24 cellular contexts compared by ENCODE assay signal in the genomic region with DNA sequence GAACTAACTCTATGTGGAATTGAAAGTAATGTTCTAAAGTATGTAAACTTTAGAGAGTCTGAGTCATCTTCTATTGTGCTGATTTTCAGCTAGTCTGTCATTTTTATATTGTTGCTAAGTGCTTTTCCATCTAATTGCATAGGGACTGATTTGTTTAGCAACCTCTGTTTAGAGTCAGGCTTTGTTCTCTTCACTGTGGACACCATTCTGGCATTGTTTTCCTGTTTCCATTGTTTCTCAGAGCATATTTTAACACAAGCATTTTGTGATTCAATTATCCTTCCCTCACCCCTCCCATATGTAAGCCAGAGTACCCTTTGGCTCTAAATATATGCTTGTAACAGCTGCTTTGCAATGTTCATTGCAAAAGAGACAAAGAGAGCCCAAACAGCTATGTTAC.
DNase-seq lines count a peak whose midpoint lies in the region; ATAC-seq and TF ChIP-seq lines count a peak whose summit lies in the region.
"Had no signal": no experiment of that assay in that cellular context is flagged by ENCODE, and none has a peak within 500 bp of the region (broad histone marks: within the 10 kb centered on the region; RNA-seq: fewer than 3 reads in every experiment).

No MANE protein-coding gene starts in this region.

- no peaks in the 10 kb centered on the region for H3K4me1 ChIP-seq in right lobe of liver
- H3K4me1 ChIP-seq in GM23338 (ENCODE audit: insufficient read depth): no peaks in the 10 kb centered on the region; the same call in 1 of the 2 replicates
- H3K4me1 ChIP-seq: BLaER1, Caco-2 had no signal

- H3K27ac Mint-ChIP-seq in endothelial cell (ENCODE audit: unreplicated experiment): peak overlapping the region; percentile 33
- H3K27ac Mint-ChIP-seq in osteocyte (ENCODE audit: unreplicated experiment): peak overlapping the region; percentile 89
- H3K27ac Mint-ChIP-seq in GM23338: no peak overlapping the region
- H3K27ac Mint-ChIP-seq: activated CD4-positive, alpha-beta memory T cell treated with anti-CD3 and anti-CD28 coated beads for 36 hours; nephron progenitor cell; stimulated activated effector memory CD8-positive, alpha-beta T cell treated with anti-CD3 and anti-CD28 coated beads, Interleukin-12 subunit alpha, Interleukin-12 subunit beta, amount 100 ng/mL, for 72 hours had no signal

- H3K4me3 Mint-ChIP-seq in endothelial cell (ENCODE audit: unreplicated experiment) (no peak overlapping the region), osteocyte (ENCODE audit: unreplicated experiment) (no peak overlapping the region), GM23338 (no peak overlapping the region)
- H3K4me3 Mint-ChIP-seq: activated CD4-positive, alpha-beta memory T cell treated with anti-CD3 and anti-CD28 coated beads for 36 hours; nephron progenitor cell; stimulated activated effector memory CD8-positive, alpha-beta T cell treated with anti-CD3 and anti-CD28 coated beads, Interleukin-12 subunit alpha, Interleukin-12 subunit beta, amount 100 ng/mL, for 72 hours had no signal

- no peak for TF ChIP-seq POLR2A in right lobe of liver (IDR thresholded peaks at IDR 0.05)

- H3K79me2 ChIP-seq in GM23338 (replicated peaks; ENCODE audit: insufficient read depth): no peaks in the 10 kb centered on the region

- H3K27me3 Mint-ChIP-seq in endothelial cell (ENCODE audit: unreplicated experiment) (no peaks in the 10 kb centered on the region), osteocyte (ENCODE audit: unreplicated experiment) (no peaks in the 10 kb centered on the region), GM23338 (ENCODE audit: insufficient read depth, low read depth, poor library complexity) (no peaks in the 10 kb centered on the region)
- H3K27me3 Mint-ChIP-seq: activated CD4-positive, alpha-beta memory T cell treated with anti-CD3 and anti-CD28 coated beads for 36 hours had no signal

- intact Hi-C loops in right lobe of liver (cut with DNase I): no loop called here

- H3K4me3 ChIP-seq in right lobe of liver: no peak overlapping the region
- no peak overlapping the region for H3K4me3 ChIP-seq in GM23338
- H3K4me3 ChIP-seq: BLaER1, skin epidermis had no signal

- DNase-seq in SIG-M5 treated with dmso at 0.1 percent for 504 hours (lab: John Stamatoyannopoulos, UW; ENCODE audit: unreplicated experiment) (peak; percentile 7), SIG-M5 (lab: John Stamatoyannopoulos, UW) (no peak), NCI-H2227 treated with DMSO at 0.1 percent for 48 hours (lab: John Stamatoyannopoulos, UW) (peak; percentile 26), endothelial cell (ENCODE audit: low spot score) (no peak), osteocyte (ENCODE audit: extremely low spot score, unreplicated experiment) (no peak), right lobe of liver (no peak), GM23338 (ENCODE audit: low spot score) (no peak)
- DNase-seq: activated CD4-positive, alpha-beta memory T cell treated with anti-CD3 and anti-CD28 coated beads for 36 hours; activated CD4-positive, CD25-positive, alpha-beta regulatory T cell; activated effector memory CD4-positive, alpha-beta T cell treated with anti-CD3 and anti-CD28 coated beads, Interleukin-2, amount 50 U/mL, for 16 hours; Caco-2; GOT3; IMR-90; NCI-H1105 treated with DMSO at 0.1 percent for 48 hours; nephron progenitor cell; RPMI8226; stimulated activated CD4-positive, alpha-beta T cell treated with anti-CD3 and anti-CD28 coated beads, Interleukin-2, amount 100 ng/mL, for 24 hours; T-helper 9 cell had no signal

- no peak overlapping the region for H3K4me2 ChIP-seq in GM23338
- H3K4me2 ChIP-seq: BLaER1 had no signal

- H4K20me1 ChIP-seq in GM23338 (replicated peaks; ENCODE audit: insufficient read depth): no peaks in the 10 kb centered on the region
- H4K20me1 ChIP-seq: BLaER1 had no signal

- no peaks in the 10 kb centered on the region for H3K27me3 ChIP-seq in right lobe of liver
- no peaks in the 10 kb centered on the region for H3K27me3 ChIP-seq in GM23338 (ENCODE audit: insufficient read depth)
- H3K27me3 ChIP-seq: BLaER1 had no signal

- H3F3A ChIP-seq in GM23338 (replicated peaks; ENCODE audit: low read depth): no peaks in the 10 kb centered on the region

- no peaks in the 10 kb centered on the region for H3K9me3 ChIP-seq in right lobe of liver
- H3K9me3 ChIP-seq: Caco-2 had no signal

- TF ChIP-seq CTCF in endothelial cell (IDR thresholded peaks at IDR 0.05; ENCODE audit: unreplicated experiment) (no peak), osteocyte (IDR thresholded peaks at IDR 0.05) (no peak), right lobe of liver (IDR thresholded peaks at IDR 0.05) (no peak), GM23338 (conservative IDR thresholded peaks at IDR 0.05; ENCODE audit: low read depth in 2 of 2) (no peak)

- H3K4me1 Mint-ChIP-seq in endothelial cell (ENCODE audit: unreplicated experiment): peaks cover 6% of the 10 kb centered on the region
- peaks cover 65% of the 10 kb centered on the region for H3K4me1 Mint-ChIP-seq in osteocyte (ENCODE audit: unreplicated experiment)
- peaks cover 4% of the 10 kb centered on the region for H3K4me1 Mint-ChIP-seq in GM23338
- H3K4me1 Mint-ChIP-seq: nephron progenitor cell; stimulated activated effector memory CD8-positive, alpha-beta T cell treated with anti-CD3 and anti-CD28 coated beads, Interleukin-12 subunit alpha, Interleukin-12 subunit beta, amount 100 ng/mL, for 72 hours had no signal

- no peak overlapping the region for H2AFZ ChIP-seq in GM23338

- H3K9me3 Mint-ChIP-seq in endothelial cell (ENCODE audit: unreplicated experiment) (no peaks in the 10 kb centered on the region), osteocyte (ENCODE audit: unreplicated experiment) (peaks cover 8% of the 10 kb centered on the region), GM23338 (peaks cover 6% of the 10 kb centered on the region; the same call in 2 of the 3 replicates)
- H3K9me3 Mint-ChIP-seq: activated CD4-positive, alpha-beta memory T cell treated with anti-CD3 and anti-CD28 coated beads for 36 hours had no signal

- no peaks in the 10 kb centered on the region for H3K9me2 ChIP-seq in GM23338 (ENCODE audit: insufficient read depth)

- ATAC-seq in right lobe of liver (no peak), HG03097 (IDR thresholded peaks at IDR 0.05; ENCODE audit: low FRiP score, unreplicated experiment) (no peak), GM23338 (no peak)
- ATAC-seq: left lobe of liver; stimulated activated effector memory CD8-positive, alpha-beta T cell treated with anti-CD3 and anti-CD28 coated beads, Interleukin-12 subunit alpha, Interleukin-12 subunit beta, amount 100 ng/mL, for 72 hours had no signal

- H3K27ac ChIP-seq in right lobe of liver (no peak overlapping the region), GM23338 (ENCODE audit: low read depth) (no peak overlapping the region)
- H3K27ac ChIP-seq: BLaER1, HL-60, skin epidermis had no signal

- H3K36me3 ChIP-seq in right lobe of liver (no peaks in the 10 kb centered on the region), GM23338 (ENCODE audit: insufficient read depth) (no peaks in the 10 kb centered on the region)
- H3K36me3 ChIP-seq: BLaER1 had no signal

- H3K36me3 Mint-ChIP-seq in endothelial cell (ENCODE audit: low read depth, unreplicated experiment) (no peaks in the 10 kb centered on the region), osteocyte (ENCODE audit: unreplicated experiment) (peaks cover 3% of the 10 kb centered on the region), GM23338 (ENCODE audit: low read depth) (peaks cover 2% of the 10 kb centered on the region; the same call in 2 of the 3 replicates)
- H3K36me3 Mint-ChIP-seq: activated CD4-positive, alpha-beta memory T cell treated with anti-CD3 and anti-CD28 coated beads for 36 hours; stimulated activated effector memory CD8-positive, alpha-beta T cell treated with anti-CD3 and anti-CD28 coated beads, Interleukin-12 subunit alpha, Interleukin-12 subunit beta, amount 100 ng/mL, for 72 hours had no signal

TF ChIP-seq in GM23338, 12 proteins besides CTCF, POLR2A, EP300 and RAD21 (continues in another document):
- TF ChIP-seq, protein P1, sequence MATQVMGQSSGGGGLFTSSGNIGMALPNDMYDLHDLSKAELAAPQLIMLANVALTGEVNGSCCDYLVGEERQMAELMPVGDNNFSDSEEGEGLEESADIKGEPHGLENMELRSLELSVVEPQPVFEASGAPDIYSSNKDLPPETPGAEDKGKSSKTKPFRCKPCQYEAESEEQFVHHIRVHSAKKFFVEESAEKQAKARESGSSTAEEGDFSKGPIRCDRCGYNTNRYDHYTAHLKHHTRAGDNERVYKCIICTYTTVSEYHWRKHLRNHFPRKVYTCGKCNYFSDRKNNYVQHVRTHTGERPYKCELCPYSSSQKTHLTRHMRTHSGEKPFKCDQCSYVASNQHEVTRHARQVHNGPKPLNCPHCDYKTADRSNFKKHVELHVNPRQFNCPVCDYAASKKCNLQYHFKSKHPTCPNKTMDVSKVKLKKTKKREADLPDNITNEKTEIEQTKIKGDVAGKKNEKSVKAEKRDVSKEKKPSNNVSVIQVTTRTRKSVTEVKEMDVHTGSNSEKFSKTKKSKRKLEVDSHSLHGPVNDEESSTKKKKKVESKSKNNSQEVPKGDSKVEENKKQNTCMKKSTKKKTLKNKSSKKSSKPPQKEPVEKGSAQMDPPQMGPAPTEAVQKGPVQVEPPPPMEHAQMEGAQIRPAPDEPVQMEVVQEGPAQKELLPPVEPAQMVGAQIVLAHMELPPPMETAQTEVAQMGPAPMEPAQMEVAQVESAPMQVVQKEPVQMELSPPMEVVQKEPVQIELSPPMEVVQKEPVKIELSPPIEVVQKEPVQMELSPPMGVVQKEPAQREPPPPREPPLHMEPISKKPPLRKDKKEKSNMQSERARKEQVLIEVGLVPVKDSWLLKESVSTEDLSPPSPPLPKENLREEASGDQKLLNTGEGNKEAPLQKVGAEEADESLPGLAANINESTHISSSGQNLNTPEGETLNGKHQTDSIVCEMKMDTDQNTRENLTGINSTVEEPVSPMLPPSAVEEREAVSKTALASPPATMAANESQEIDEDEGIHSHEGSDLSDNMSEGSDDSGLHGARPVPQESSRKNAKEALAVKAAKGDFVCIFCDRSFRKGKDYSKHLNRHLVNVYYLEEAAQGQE (IDR thresholded peaks at IDR 0.05; ENCODE audit: unreplicated experiment): no peak
- TF ChIP-seq POLR2AphosphoS5 (IDR thresholded peaks at IDR 0.05; ENCODE audit: low read depth) (no peak), NANOG (IDR thresholded peaks at IDR 0.05; ENCODE audit: borderline replicate concordance) (no peak), CREB1 (CRISPR knock-in tag; IDR thresholded peaks at IDR 0.05; ENCODE audit: low read depth) (no peak), EZH2 (IDR thresholded peaks at IDR 0.05; ENCODE audit: low read depth, unreplicated experiment) (no peak)

Comparison
In these comparisons a context has a peak if more than half of its experiments do, and no peak if none do; other contexts are left out.
1. DNase-seq: peak in SIG-M5 treated with dmso at 0.1 percent for 504 hours (single experiment) and NCI-H2227 treated with DMSO at 0.1 percent for 48 hours (single experiment); none in SIG-M5 (single experiment), endothelial cell (single experiment), osteocyte (single experiment), right lobe of liver (0 of 3) and GM23338 (single experiment).